ENCODE assay signal across 11 cellular contexts in genomic region chr2:26911911-26912861, GRCh38. TPM values are rescaled to one million over a fixed set of nuclear protein-coding genes. Genes with fewer than 3 reads are reported as not detected.
DNase-seq lines count a peak whose midpoint lies in the region; ATAC-seq and TF ChIP-seq lines count a peak whose summit lies in the region.
"Had no signal": no experiment of that assay in that cellular context is flagged by ENCODE, and none has a peak within 500 bp of the region (broad histone marks: within the 10 kb centered on the region; RNA-seq: fewer than 3 reads in every experiment).

No MANE protein-coding gene starts in this region.

- no peak overlapping the region for H3K4me3 ChIP-seq in tibial artery

- ATAC-seq in HG02840 (IDR thresholded peaks at IDR 0.05; ENCODE audit: low FRiP score, unreplicated experiment): no peak

- no peak for TF ChIP-seq CTCF in tibial artery (IDR thresholded peaks at IDR 0.05)

- intact Hi-C loops in tibial artery (cut with DNase I; ENCODE audit: low total_unique reads): no loop called here

- DNase-seq in DMS79 (lab: John Stamatoyannopoulos, UW) (peak; percentile 73), NCI-H2107 treated with DMSO at 0.1 percent for 48 hours (lab: John Stamatoyannopoulos, UW; ENCODE audit: unreplicated experiment) (peak; percentile 79), myocyte (ENCODE audit: low read depth) (peak; percentile 13), GM19240 (ENCODE audit: insufficient read length, low spot score) (no peak), tibial artery (no peak), activated gamma-delta T cell treated with Interleukin-2 at 50 U/mL for 16 hours (no peak)
- DNase-seq: activated CD4-positive, alpha-beta T cell treated with anti-CD3 and anti-CD28 coated beads for 48 hours; SIG-M5; stimulated activated CD4-positive, alpha-beta T cell treated with anti-CD3 and anti-CD28 coated beads, Interleukin-12 subunit alpha, Interleukin-12 subunit beta, amount 100 ng/mL, for 4 hours had no signal

- H3K27ac ChIP-seq in cingulate gyrus (ENCODE audit: low read depth, low read length) (peak overlapping the region; percentile 92), tibial artery (no peak overlapping the region)

- H3K36me3 ChIP-seq in tibial artery: no peaks in the 10 kb centered on the region

- H3K9me3 ChIP-seq in tibial artery: no peaks in the 10 kb centered on the region

- H3K27me3 ChIP-seq in tibial artery: peaks cover 0 to 31% of the 10 kb centered on the region in 2 donors

- H3K4me1 ChIP-seq in tibial artery: peaks cover 0 to 11% (median 0%) of the 10 kb centered on the region in 4 donors

RNA-seq across cellular contexts. Expression of gene MAPRE3, which starts 58.3 kb away (rescaled TPM):
- 59.8 and 68.3 TPM in 2 replicates for total RNA-seq in myocyte
- 203 TPM for polyA plus RNA-seq in myocyte (2012)

Comparison
In these comparisons a context has a peak if more than half of its experiments do, and no peak if none do; other contexts are left out.
1. DNase-seq: peak in DMS79 (single experiment), NCI-H2107 treated with DMSO at 0.1 percent for 48 hours (single experiment) and myocyte (single experiment); none in GM19240 (single experiment), tibial artery (0 of 2) and activated gamma-delta T cell treated with Interleukin-2 at 50 U/mL for 16 hours (single experiment).